Comparison of ENCODE assay signal across 25 cellular contexts in the genomic region with DNA sequence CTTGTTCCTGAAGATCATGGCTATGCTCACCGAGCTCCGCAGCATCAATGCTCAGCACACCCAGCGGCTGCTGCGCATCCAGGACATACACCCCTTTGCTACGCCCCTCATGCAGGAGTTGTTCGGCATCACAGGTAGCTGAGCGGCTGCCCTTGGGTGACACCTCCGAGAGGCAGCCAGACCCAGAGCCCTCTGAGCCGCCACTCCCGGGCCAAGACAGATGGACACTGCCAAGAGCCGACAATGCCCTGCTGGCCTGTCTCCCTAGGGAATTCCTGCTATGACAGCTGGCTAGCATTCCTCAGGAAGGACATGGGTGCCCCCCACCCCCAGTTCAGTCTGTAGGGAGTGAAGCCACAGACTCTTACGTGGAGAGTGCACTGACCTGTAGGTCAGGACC. TPM values are rescaled to one million over a fixed set of nuclear protein-coding genes. Genes with fewer than 3 reads are reported as not detected.
"Had no signal": no experiment of that assay in that cellular context is flagged by ENCODE, and none has a peak within 500 bp of the region (broad histone marks: within the 10 kb centered on the region; RNA-seq: fewer than 3 reads in every experiment).

No MANE protein-coding gene starts in this region.

- H3K4me1 ChIP-seq: left lung, sigmoid colon, testis, uterus had no signal

- H3K4me3 ChIP-seq: left lung, sigmoid colon, testis, uterus had no signal

- H3K27me3 Mint-ChIP-seq: activated CD4-positive, alpha-beta T cell treated with anti-CD3 and anti-CD28 coated beads, Interleukin-2, amount 10 ng/mL, durations not matched to agents 7 days and 5 days; central memory CD8-positive, alpha-beta T cell; memory B cell had no signal

- ATAC-seq: activated CD8-positive, alpha-beta T cell treated with anti-CD3 and anti-CD28 coated beads, Interleukin-2, amount 10 ng/mL, durations not matched to agents 7 days and 5 days; left lung; T-cell had no signal

- H3K4me1 Mint-ChIP-seq: activated CD4-positive, alpha-beta T cell treated with anti-CD3 and anti-CD28 coated beads, Interleukin-2, amount 10 ng/mL, durations not matched to agents 7 days and 5 days; central memory CD8-positive, alpha-beta T cell; memory B cell; nephron progenitor cell had no signal

- H3K4me3 Mint-ChIP-seq: activated CD4-positive, alpha-beta T cell treated with anti-CD3 and anti-CD28 coated beads, Interleukin-2, amount 10 ng/mL, durations not matched to agents 7 days and 5 days; activated CD8-positive, alpha-beta T cell treated with anti-CD3 and anti-CD28 coated beads, Interleukin-2, amount 10 ng/mL, durations not matched to agents 7 days and 5 days; activated T-helper 1 cell treated with anti-CD3 and anti-CD28 coated beads, Interleukin-12 subunit alpha, Interleukin-12 subunit beta, Interleukin-2, Interleukin-4 antibody, amounts not matched to agents 30 ng/mL and 10 ng/mL and 1 ng/mL, durations not matched to agents 14 hours and 24 hours and 36 hours; central memory CD8-positive, alpha-beta T cell; memory B cell; nephron progenitor cell; T-cell; T-helper 2 cell treated with Interferon-gamma antibody and Interleukin-4, amounts not matched to agents 5 μg/mL and 100 μg/mL, for 36 hours had no signal

- H3K9me3 Mint-ChIP-seq: activated CD4-positive, alpha-beta T cell treated with anti-CD3 and anti-CD28 coated beads, Interleukin-2, amount 10 ng/mL, durations not matched to agents 7 days and 5 days; activated T-helper 1 cell treated with anti-CD3 and anti-CD28 coated beads, Interleukin-12 subunit alpha, Interleukin-12 subunit beta, Interleukin-2, Interleukin-4 antibody, amounts not matched to agents 30 ng/mL and 10 ng/mL and 1 ng/mL, durations not matched to agents 14 hours and 24 hours and 36 hours; central memory CD8-positive, alpha-beta T cell; memory B cell; nephron progenitor cell; T-cell; T-helper 2 cell treated with Interferon-gamma antibody and Interleukin-4, amounts not matched to agents 5 μg/mL and 100 μg/mL, for 36 hours had no signal

- H3K27ac Mint-ChIP-seq: activated CD4-positive, alpha-beta T cell treated with anti-CD3 and anti-CD28 coated beads, Interleukin-2, amount 10 ng/mL, durations not matched to agents 7 days and 5 days; activated CD8-positive, alpha-beta T cell treated with anti-CD3 and anti-CD28 coated beads, Interleukin-2, amount 10 ng/mL, durations not matched to agents 7 days and 5 days; activated T-helper 1 cell treated with anti-CD3 and anti-CD28 coated beads, Interleukin-12 subunit alpha, Interleukin-12 subunit beta, Interleukin-2, Interleukin-4 antibody, amounts not matched to agents 30 ng/mL and 10 ng/mL and 1 ng/mL, durations not matched to agents 14 hours and 24 hours and 36 hours; memory B cell; nephron progenitor cell; T-cell; T-helper 2 cell treated with Interferon-gamma antibody and Interleukin-4, amounts not matched to agents 5 μg/mL and 100 μg/mL, for 36 hours had no signal

- H3K36me3 Mint-ChIP-seq: memory B cell, T-cell had no signal

- H3K36me3 ChIP-seq: brain microvascular endothelial cell, left lung, sigmoid colon, uterus had no signal

- DNase-seq: activated CD4-positive, alpha-beta T cell treated with anti-CD3 and anti-CD28 coated beads, Interleukin-2, amount 10 ng/mL, durations not matched to agents 7 days and 5 days; activated CD4-positive, CD25-positive, alpha-beta regulatory T cell treated with anti-CD3 and anti-CD28 coated beads, Interleukin-2, amount 50 U/mL, for 72 hours; activated CD8-positive, alpha-beta T cell treated with anti-CD3 and anti-CD28 coated beads, Interleukin-2, amount 10 ng/mL, durations not matched to agents 7 days and 5 days; activated gamma-delta T cell; activated naive CD4-positive, alpha-beta T cell treated with anti-CD3 and anti-CD28 coated beads, Interleukin-2, amount 50 U/mL, for 16 hours; aorta; brain microvascular endothelial cell; cortex of kidney; kidney; left lung; nephron progenitor cell; nucleus accumbens; sigmoid colon; stimulated activated CD4-positive, alpha-beta T cell treated with anti-CD3 and anti-CD28 coated beads, Interleukin-2, amount 100 ng/mL, for 48 hours; stimulated activated naive CD4-positive, alpha-beta T cell; T-cell; testis; trophoblast cell; uterus had no signal

- H3K27me3 ChIP-seq: brain microvascular endothelial cell, left lung, sigmoid colon, testis, uterus had no signal

- H3K27ac ChIP-seq: brain microvascular endothelial cell, left lung, sigmoid colon, testis, uterus, VCaP had no signal

- H3K9me3 ChIP-seq: left lung, sigmoid colon, testis, uterus had no signal

RNA-seq across cellular contexts. Expression of gene NR1I2, which starts 35.2 kb away (rescaled TPM):
- total RNA-seq: mononuclear cell had no signal
